Comparison of ENCODE assay signal across 12 cellular contexts in the genomic region with DNA sequence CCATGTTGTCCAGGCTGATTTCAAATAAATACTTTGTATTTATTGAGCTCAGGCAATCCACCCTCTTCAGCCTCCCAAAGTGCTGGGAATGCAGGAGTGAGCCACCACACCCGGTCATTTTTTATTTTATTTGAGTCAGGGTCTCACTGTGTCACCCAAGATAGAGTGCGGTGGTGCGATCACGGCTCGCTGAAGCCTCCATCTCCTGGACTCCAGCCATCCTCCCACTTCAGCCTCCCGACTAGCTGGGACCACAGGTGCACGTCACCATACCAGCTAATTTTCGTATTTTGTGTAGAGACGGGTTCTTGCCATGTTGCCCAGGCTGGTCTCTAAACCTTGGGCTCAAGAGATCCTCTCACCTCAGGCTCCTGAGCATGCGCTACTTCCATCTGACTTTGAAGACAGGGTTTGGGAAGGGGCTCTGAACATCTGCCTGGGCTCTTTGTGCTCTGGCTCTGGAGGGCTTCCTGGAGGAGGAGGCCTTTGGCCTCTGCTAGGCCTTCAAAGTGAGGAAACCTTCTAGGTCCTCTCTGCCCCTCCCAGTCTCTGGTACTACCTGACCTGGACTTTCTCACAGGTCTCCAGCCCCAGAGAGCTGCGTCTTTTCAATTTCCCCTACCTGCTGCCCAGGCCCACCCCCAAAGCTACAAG. TPM values are rescaled to one million over a fixed set of nuclear protein-coding genes. Genes with fewer than 3 reads are reported as not detected.
A peak's percentile ranks its signal among the peaks of the same experiment; 100 is the strongest.
DNase-seq lines count a peak whose midpoint lies in the region; ATAC-seq and TF ChIP-seq lines count a peak whose summit lies in the region.
"Had no signal": no experiment of that assay in that cellular context is flagged by ENCODE, and none has a peak within 500 bp of the region (broad histone marks: within the 10 kb centered on the region; RNA-seq: fewer than 3 reads in every experiment).

No MANE protein-coding gene starts in this region.

- peaks cover 46% of the 10 kb centered on the region for H3K4me1 Mint-ChIP-seq in GM23338
- H3K4me1 Mint-ChIP-seq in activated B cell treated with CpG ODN at 0.5 μM for 24 hours = peaks cover 31% of the 10 kb centered on the region

- peaks cover 6% of the 10 kb centered on the region; the same call in 1 of the 2 replicates for H3F3A ChIP-seq in GM23338 (replicated peaks; ENCODE audit: low read depth)

- TF ChIP-seq CTCF in GM23338 (conservative IDR thresholded peaks at IDR 0.05; ENCODE audit: low read depth in 2 of 2) = no peak
- TF ChIP-seq CTCF in activated B cell treated with CpG ODN at 0.5 μM for 24 hours (IDR thresholded peaks at IDR 0.05) = no peak
- TF ChIP-seq CTCF in gastrocnemius medialis (IDR thresholded peaks at IDR 0.05 in 4 of 5, conservative IDR thresholded peaks at IDR 0.05 in 1 of 5) = no peak

- intact Hi-C loops in activated B cell treated with CpG ODN at 0.5 μM for 24 hours (cut with micrococcal nuclease) = no loop called here
- intact Hi-C loops in gastrocnemius medialis (cut with DNase I; ENCODE audit: low total_unique reads) = loop anchor here (10.0 kb wide), 2 partner anchors 297 to 1103 kb away; a partner anchor contains a TSS

- H3K9ac ChIP-seq in iPS-15b (ENCODE audit: low read depth, low read length) = peak overlapping the region; percentile 41

- H3K27me3 ChIP-seq in GM23338 (ENCODE audit: insufficient read depth) (no peaks in the 10 kb centered on the region), iPS-15b (ENCODE audit: control insufficient read depth, insufficient read depth, low read length) (no peaks in the 10 kb centered on the region), gastrocnemius medialis (no peaks in the 10 kb centered on the region)

- no peaks in the 10 kb centered on the region for H3K9me2 ChIP-seq in GM23338 (ENCODE audit: insufficient read depth)

- H4K20me1 ChIP-seq in GM23338 (replicated peaks; ENCODE audit: insufficient read depth) = no peaks in the 10 kb centered on the region

- no peaks in the 10 kb centered on the region for H3K9me3 Mint-ChIP-seq in GM23338
- no peaks in the 10 kb centered on the region for H3K9me3 Mint-ChIP-seq in activated B cell treated with CpG ODN at 0.5 μM for 24 hours
- H3K9me3 Mint-ChIP-seq: neural crest cell had no signal

- POLR2A ChIA-PET in activated B cell treated with CpG ODN at 0.5 μM for 24 hours (lab: Charles Lee) = no interaction called here

- no peaks in the 10 kb centered on the region for H3K36me3 Mint-ChIP-seq in GM23338 (ENCODE audit: low read depth)
- H3K36me3 Mint-ChIP-seq in activated B cell treated with CpG ODN at 0.5 μM for 24 hours (ENCODE audit: low read depth) = no peaks in the 10 kb centered on the region

- H3K27ac Mint-ChIP-seq in GM23338 = no peak overlapping the region; the same call in 1 of the 2 replicates
- H3K27ac Mint-ChIP-seq in activated B cell treated with CpG ODN at 0.5 μM for 24 hours = no peak overlapping the region

- ATAC-seq in GM23338 (no peak), activated B cell treated with CpG ODN at 0.5 μM for 24 hours (ENCODE audit: low read depth) (no peak), gastrocnemius medialis (no peak)

- H3K4me2 ChIP-seq in GM23338 = peak overlapping the region; percentile 83

- in situ Hi-C loops in gastrocnemius medialis (cut with MboI; ENCODE audit: low sequenced_read_pairs in 4 of 4) = no loop called here

- peak overlapping the region; percentile 61 for H3K4me3 ChIP-seq in GM23338
- peak overlapping the region; percentile 61 for H3K4me3 ChIP-seq in iPS-15b (ENCODE audit: low read depth, low read length)
- H3K4me3 ChIP-seq in gastrocnemius medialis = no peak overlapping the region

- no peak for TF ChIP-seq POLR2A in gastrocnemius medialis (IDR thresholded peaks at IDR 0.05)

- DNase-seq in GM23338 (ENCODE audit: low spot score) (no peak), activated B cell treated with CpG ODN at 0.5 μM for 24 hours (no peak), gastrocnemius medialis (peak in 1 of 2 donors; percentile 44), SW480 (ENCODE audit: low spot score) (no peak), medulla oblongata (ENCODE audit: extremely low spot score) (no peak), T-helper 1 cell (no peak), ecto neural progenitor cell (ENCODE audit: low spot score) (no peak)
- DNase-seq: activated effector memory CD4-positive, alpha-beta T cell treated with Interleukin-2 at 50 U/mL for 16 hours had no signal

- CTCF ChIA-PET in activated B cell treated with CpG ODN at 0.5 μM for 24 hours (lab: Charles Lee) = interaction anchor here (1.4 kb wide), 1 partner anchor 220 kb away, joined by 3 read pairs; no protein-coding TSS in a partner anchor

- H3K27ac ChIP-seq in GM23338 (ENCODE audit: low read depth) (peak overlapping the region; percentile 87), gastrocnemius medialis (peak overlapping the region; percentile 97 to 100 (median 98))

- peak overlapping the region; percentile 87; the same call in 1 of the 2 replicates for H2AFZ ChIP-seq in GM23338

- peaks cover 30% of the 10 kb centered on the region for H3K4me1 ChIP-seq in GM23338 (ENCODE audit: insufficient read depth)
- H3K4me1 ChIP-seq in iPS-15b (ENCODE audit: control insufficient read depth, insufficient read depth, low read length) = peaks cover 8% of the 10 kb centered on the region
- peaks cover 25 to 39% of the 10 kb centered on the region in 2 donors for H3K4me1 ChIP-seq in gastrocnemius medialis

- no peaks in the 10 kb centered on the region for H3K36me3 ChIP-seq in GM23338 (ENCODE audit: insufficient read depth)
- no peaks in the 10 kb centered on the region for H3K36me3 ChIP-seq in iPS-15b (ENCODE audit: control insufficient read depth, insufficient read depth, low read length)
- no peaks in the 10 kb centered on the region for H3K36me3 ChIP-seq in gastrocnemius medialis

- H3K4me3 Mint-ChIP-seq in GM23338 (peak overlapping the region; percentile 59; the same call in 2 of the 3 replicates), activated B cell treated with CpG ODN at 0.5 μM for 24 hours (peak overlapping the region; percentile 65)
- H3K4me3 Mint-ChIP-seq: neural crest cell had no signal

- H3K27me3 Mint-ChIP-seq in GM23338 (ENCODE audit: insufficient read depth, low read depth, poor library complexity) (peaks cover 16% of the 10 kb centered on the region), activated B cell treated with CpG ODN at 0.5 μM for 24 hours (no peaks in the 10 kb centered on the region)

- H3K9me3 ChIP-seq in iPS-15b (ENCODE audit: control insufficient read depth, insufficient read depth, low read length) (no peaks in the 10 kb centered on the region), gastrocnemius medialis (no peaks in the 10 kb centered on the region)

- no peaks in the 10 kb centered on the region for H3K79me2 ChIP-seq in GM23338 (replicated peaks; ENCODE audit: insufficient read depth)

TF ChIP-seq in GM23338, 12 proteins besides CTCF, POLR2A, EP300 and RAD21 (continues in another document):
- TF ChIP-seq, protein P1, sequence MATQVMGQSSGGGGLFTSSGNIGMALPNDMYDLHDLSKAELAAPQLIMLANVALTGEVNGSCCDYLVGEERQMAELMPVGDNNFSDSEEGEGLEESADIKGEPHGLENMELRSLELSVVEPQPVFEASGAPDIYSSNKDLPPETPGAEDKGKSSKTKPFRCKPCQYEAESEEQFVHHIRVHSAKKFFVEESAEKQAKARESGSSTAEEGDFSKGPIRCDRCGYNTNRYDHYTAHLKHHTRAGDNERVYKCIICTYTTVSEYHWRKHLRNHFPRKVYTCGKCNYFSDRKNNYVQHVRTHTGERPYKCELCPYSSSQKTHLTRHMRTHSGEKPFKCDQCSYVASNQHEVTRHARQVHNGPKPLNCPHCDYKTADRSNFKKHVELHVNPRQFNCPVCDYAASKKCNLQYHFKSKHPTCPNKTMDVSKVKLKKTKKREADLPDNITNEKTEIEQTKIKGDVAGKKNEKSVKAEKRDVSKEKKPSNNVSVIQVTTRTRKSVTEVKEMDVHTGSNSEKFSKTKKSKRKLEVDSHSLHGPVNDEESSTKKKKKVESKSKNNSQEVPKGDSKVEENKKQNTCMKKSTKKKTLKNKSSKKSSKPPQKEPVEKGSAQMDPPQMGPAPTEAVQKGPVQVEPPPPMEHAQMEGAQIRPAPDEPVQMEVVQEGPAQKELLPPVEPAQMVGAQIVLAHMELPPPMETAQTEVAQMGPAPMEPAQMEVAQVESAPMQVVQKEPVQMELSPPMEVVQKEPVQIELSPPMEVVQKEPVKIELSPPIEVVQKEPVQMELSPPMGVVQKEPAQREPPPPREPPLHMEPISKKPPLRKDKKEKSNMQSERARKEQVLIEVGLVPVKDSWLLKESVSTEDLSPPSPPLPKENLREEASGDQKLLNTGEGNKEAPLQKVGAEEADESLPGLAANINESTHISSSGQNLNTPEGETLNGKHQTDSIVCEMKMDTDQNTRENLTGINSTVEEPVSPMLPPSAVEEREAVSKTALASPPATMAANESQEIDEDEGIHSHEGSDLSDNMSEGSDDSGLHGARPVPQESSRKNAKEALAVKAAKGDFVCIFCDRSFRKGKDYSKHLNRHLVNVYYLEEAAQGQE (IDR thresholded peaks at IDR 0.05; ENCODE audit: unreplicated experiment) = no peak
- TF ChIP-seq NANOG (IDR thresholded peaks at IDR 0.05; ENCODE audit: borderline replicate concordance) (no peak), STAT1 (IDR thresholded peaks at IDR 0.05; ENCODE audit: unreplicated experiment) (no peak)

RNA-seq across cellular contexts. Expression of a gene that starts 5.8 kb away (rescaled TPM):
- not detected in 2 replicates for total RNA-seq in GM23338 (2014; rRNA removed; shearing (Covaris generic))
- polyA plus RNA-seq in GM23338 (2016; fragmentation: Nextera tagmentation; extraction: Ambion mirVana) = 0.13 and 0.97 TPM in 2 replicates
- not detected in 2 replicates for total RNA-seq in activated B cell treated with CpG ODN at 0.5 μM for 24 hours
- total RNA-seq in gastrocnemius medialis = 1,000 to 10,000 TPM in 1 of 4 donors, 100 to 1,000 TPM in 3; 355 to 1,466 (median 716) TPM
- total RNA-seq: dermis microvascular lymphatic vessel endothelial cell, neural crest cell had no signal

RNA-seq across cellular contexts. Expression of a gene that starts 8.0 kb away (rescaled TPM):
- total RNA-seq in GM23338 (2014; rRNA removed; shearing (Covaris generic)) = 0.43 TPM in 1 of 2 replicates, not detected in the other
- not detected in 2 replicates for polyA plus RNA-seq in GM23338 (2016; fragmentation: Nextera tagmentation; extraction: Ambion mirVana)
- 0.07 TPM in 1 of 2 replicates, not detected in the other for total RNA-seq in activated B cell treated with CpG ODN at 0.5 μM for 24 hours
- total RNA-seq in gastrocnemius medialis = under 1 TPM in 2 of 4 donors, not detected in 2; 0.10 to 0.19 TPM
- total RNA-seq: neural crest cell, subcutaneous adipose tissue had no signal

RNA-seq across cellular contexts. Expression of a gene that starts 9.8 kb away (rescaled TPM):
- total RNA-seq in GM23338 (2014; rRNA removed; shearing (Covaris generic)) = 0.59 TPM in 1 of 2 replicates, not detected in the other
- polyA plus RNA-seq in GM23338 (2016; fragmentation: Nextera tagmentation; extraction: Ambion mirVana) = 0.50 and 0.76 TPM in 2 replicates
- total RNA-seq in activated B cell treated with CpG ODN at 0.5 μM for 24 hours (0.24 TPM in 1 of 2 replicates, not detected in the other), gastrocnemius medialis (under 1 TPM in 3 of 4 donors, not detected in 1; 0.64 to 0.94 (median 0.80) TPM)
- total RNA-seq: dermis microvascular lymphatic vessel endothelial cell, neural crest cell had no signal

RNA-seq across cellular contexts. Expression of a gene that starts 31.5 kb away (rescaled TPM):
- 1.2 and 1.3 TPM in 2 replicates for total RNA-seq in GM23338 (2014; rRNA removed; shearing (Covaris generic))
- 1.6 and 1.9 TPM in 2 replicates for polyA plus RNA-seq in GM23338 (2016; fragmentation: Nextera tagmentation; extraction: Ambion mirVana)
- not detected in 2 replicates for total RNA-seq in activated B cell treated with CpG ODN at 0.5 μM for 24 hours
- not detected for total RNA-seq in gastrocnemius medialis

RNA-seq across cellular contexts. Expression of a gene that starts 36.2 kb away (rescaled TPM):
- total RNA-seq in GM23338 (2014; rRNA removed; shearing (Covaris generic)) = 21.6 and 26.6 TPM in 2 replicates
- 21.9 and 22.5 TPM in 2 replicates for polyA plus RNA-seq in GM23338 (2016; fragmentation: Nextera tagmentation; extraction: Ambion mirVana)
- 109 and 121 TPM in 2 replicates for total RNA-seq in activated B cell treated with CpG ODN at 0.5 μM for 24 hours
- total RNA-seq in gastrocnemius medialis = 10 to 100 TPM; 25.9 to 44.1 (median 31.5) TPM

Comparison
In these comparisons a context has a peak if more than half of its experiments do, and no peak if none do; other contexts are left out.
1. H3K4me3 ChIP-seq: peak in GM23338 (single experiment) and iPS-15b (single experiment); none in gastrocnemius medialis (0 of 4).
2. RNA of a gene that starts 5.8 kb away (total RNA-seq): 355 to 1,466 TPM in gastrocnemius medialis; not detected in GM23338 and not detected in activated B cell treated with CpG ODN at 0.5 μM for 24 hours; every median in the first group is over 100 times any median in the second.